ENCODE assay signal across 11 cellular contexts in genomic region chr12:91774471-91774921, GRCh38.
DNase-seq lines count a peak whose midpoint lies in the region; ATAC-seq and TF ChIP-seq lines count a peak whose summit lies in the region.
"Had no signal": no experiment of that assay in that cellular context is flagged by ENCODE, and none has a peak within 500 bp of the region (broad histone marks: within the 10 kb centered on the region; RNA-seq: fewer than 3 reads in every experiment).

No MANE protein-coding gene starts in this region.

- BruUV-seq in HCT116 (replicated peaks; lab: Mats Ljungman, UMichigan) = no TSS peak

- no peaks in the 10 kb centered on the region for H4K20me1 ChIP-seq in HCT116 (ENCODE audit: insufficient read depth)

- H3K4me3 ChIP-seq in HCT116 (replicated peaks in 1 of 2; ENCODE audit: low read depth in 1 of 2, low read length in 2 of 2) (no peak overlapping the region), astrocyte of the spinal cord (ENCODE audit: low read depth, low read length) (no peak overlapping the region)

- H3K27ac ChIP-seq in HCT116 (ENCODE audit: low read depth, low read length) = no peak overlapping the region
- H3K27ac ChIP-seq: KMS-11 had no signal

- TF ChIP-seq RAD21 in HCT116 (IDR thresholded peaks at IDR 0.05; ENCODE audit: low read depth) = no peak

- ATAC-seq in HCT116 (no peak), GM21528 (IDR thresholded peaks at IDR 0.05; ENCODE audit: low FRiP score, unreplicated experiment) (no peak), HG03571 (IDR thresholded peaks at IDR 0.05; ENCODE audit: unreplicated experiment) (no peak)

- H3K79me2 ChIP-seq in HCT116 (ENCODE audit: insufficient read depth, low read length) = no peaks in the 10 kb centered on the region

- POLR2A ChIA-PET in HCT116 (lab: Charles Lee) = interaction anchor here (0.9 kb wide), 1 partner anchor 372 kb away, joined by 3 read pairs; no protein-coding TSS in a partner anchor

- H3K4me2 ChIP-seq in HCT116 (ENCODE audit: low read length) = peak overlapping the region; percentile 49
- H3K4me2 ChIP-seq: KMS-11 had no signal

- RAD21 ChIA-PET in HCT116 (lab: Charles Lee; ENCODE audit: low non-redundant PET in 1 of 2, low total read pairs in 2 of 2, uncharacterized antibody in 2 of 2, unreplicated experiment in 2 of 2) = no interaction called here

- DNase-seq in AG08395 (ENCODE audit: low spot score) (peak; percentile 19), HCT116 (ENCODE audit: low read depth, low spot score) (no peak), astrocyte of the spinal cord (ENCODE audit: low read depth, low spot score) (peak; percentile 53), lung microvascular endothelial cell (ENCODE audit: low read depth in 2 of 2) (peak; percentile 8 to 68), NCI-H526 treated with DMSO at 0.1 percent for 48 hours (lab: John Stamatoyannopoulos, UW) (no peak), DMS79 treated with DMSO at 0.1 percent for 48 hours (lab: John Stamatoyannopoulos, UW) (no peak)
- DNase-seq: DND-41, NCI-H748 treated with DMSO at 0.1 percent for 48 hours had no signal

- peak overlapping the region; percentile 97 for H2AFZ ChIP-seq in HCT116 (ENCODE audit: low read depth, low read length, poor library complexity, severe bottlenecking)

- peaks cover 17 to 54% of the 10 kb centered on the region in 2 experiments for H3K4me1 ChIP-seq in HCT116 (ENCODE audit: control insufficient read depth in 1 of 2, insufficient read depth in 2 of 2, low read length in 2 of 2)

- no peaks in the 10 kb centered on the region for H3K9me3 ChIP-seq in HCT116 (ENCODE audit: control insufficient read depth in 1 of 2, insufficient read depth in 1 of 2, low read depth in 1 of 2, low read length in 2 of 2)

- no peaks in the 10 kb centered on the region for H3K36me3 ChIP-seq in HCT116 (ENCODE audit: control insufficient read depth in 1 of 2, insufficient read depth in 2 of 2, low read length in 2 of 2)

- in situ Hi-C loops in astrocyte of the spinal cord (cut with HindIII; ENCODE audit: low sequenced_read_pairs) = no loop called here

- CTCF ChIA-PET in HCT116 (lab: Charles Lee) = no interaction called here

- intact Hi-C loops in HCT116 (cut with micrococcal nuclease) = loop anchor here (10.0 kb wide), 1 partner anchor 370 kb away; the partner anchor contains the start of gene BTG1

- no peak for TF ChIP-seq CTCF in HCT116 (IDR thresholded peaks at IDR 0.05 in 2 of 3, conservative IDR thresholded peaks at IDR 0.05 in 1 of 3; ENCODE audit: borderline replicate concordance in 1 of 3, insufficient read depth in 1 of 3, low read depth in 2 of 3, low read length in 2 of 3)
- no peak for TF ChIP-seq CTCF in astrocyte of the spinal cord (IDR thresholded peaks at IDR 0.05; ENCODE audit: low read depth, low read length)

- TF ChIP-seq POLR2A in HCT116 (IDR thresholded peaks at IDR 0.05; ENCODE audit: borderline replicate concordance, extremely low read depth, insufficient read depth, insufficient read length) = no peak

- H3K9ac ChIP-seq in HCT116 (ENCODE audit: low read length) = no peak overlapping the region
- H3K9ac ChIP-seq: KMS-11 had no signal

- H3K27me3 ChIP-seq in HCT116 (ENCODE audit: insufficient read depth, low read length) = no peaks in the 10 kb centered on the region

- H3K9me2 ChIP-seq in HCT116 (ENCODE audit: insufficient read depth) = no peaks in the 10 kb centered on the region

TF ChIP-seq in HCT116, 20 proteins besides CTCF, POLR2A, EP300 and RAD21:
- TF ChIP-seq CBX3 (IDR thresholded peaks at IDR 0.05; ENCODE audit: low read depth) (no peak), FOSL1 (IDR thresholded peaks at IDR 0.05; ENCODE audit: low read depth) (peak; percentile 22; the same call in 1 of the 2 replicates)

Comparison
In these comparisons a context has a peak if more than half of its experiments do, and no peak if none do; other contexts are left out.
1. DNase-seq: peak in AG08395 (single experiment), astrocyte of the spinal cord (single experiment) and lung microvascular endothelial cell (2 of 2); none in HCT116 (single experiment), NCI-H526 treated with DMSO at 0.1 percent for 48 hours (single experiment) and DMS79 treated with DMSO at 0.1 percent for 48 hours (single experiment).